In genomic region chr2:191051825-191052778, GRCh38 we compare ENCODE assay signal across 8 cellular contexts.
DNase-seq lines count a peak whose midpoint lies in the region; ATAC-seq and TF ChIP-seq lines count a peak whose summit lies in the region.

No MANE protein-coding gene starts in this region.

- TF ChIP-seq CTCF in AG09319 (IDR thresholded peaks at IDR 0.05; ENCODE audit: low read depth, low read length) (peak; percentile 56), GM12865 (IDR thresholded peaks at IDR 0.05; ENCODE audit: insufficient read depth, low read depth, low read length, missing control alignments) (peak; percentile 43)

- H3K4me3 ChIP-seq in GM12865 (ENCODE audit: low read depth, low read length): no peak overlapping the region

- no peak for DNase-seq in AG09319 (ENCODE audit: extremely low read depth, low read depth)
- DNase-seq in GM12865 (ENCODE audit: low read depth): peak; percentile 54
- DNase-seq in HuH-7 (ENCODE audit: low spot score): peak; percentile 17
- DNase-seq in OCI-M1 (lab: John Stamatoyannopoulos, UW): peak; percentile 87
- peak; percentile 81 for DNase-seq in dedifferentiated amniotic fluid mesenchymal stem cell (ENCODE audit: extremely low spot score)
- peak; percentile 56 for DNase-seq in midbrain (lab: John Stamatoyannopoulos, UW)

- ATAC-seq in HG02884 (IDR thresholded peaks at IDR 0.05; ENCODE audit: unreplicated experiment) (no peak), HG03139 (IDR thresholded peaks at IDR 0.05; ENCODE audit: unreplicated experiment) (no peak)
